1 cellular context compared by ENCODE assay signal in genomic region chr9:14652729-14653377, GRCh38.
TF ChIP-seq lines count a peak whose summit lies in the region.

No MANE protein-coding gene starts in this region.

TF ChIP-seq in K562, 482 proteins besides CTCF, POLR2A, EP300 and RAD21 (continued from another document):
- no peak for TF ChIP-seq TSHZ1 (CRISPR knock-in tag; IDR thresholded peaks at IDR 0.05)
- TF ChIP-seq, protein P1, sequence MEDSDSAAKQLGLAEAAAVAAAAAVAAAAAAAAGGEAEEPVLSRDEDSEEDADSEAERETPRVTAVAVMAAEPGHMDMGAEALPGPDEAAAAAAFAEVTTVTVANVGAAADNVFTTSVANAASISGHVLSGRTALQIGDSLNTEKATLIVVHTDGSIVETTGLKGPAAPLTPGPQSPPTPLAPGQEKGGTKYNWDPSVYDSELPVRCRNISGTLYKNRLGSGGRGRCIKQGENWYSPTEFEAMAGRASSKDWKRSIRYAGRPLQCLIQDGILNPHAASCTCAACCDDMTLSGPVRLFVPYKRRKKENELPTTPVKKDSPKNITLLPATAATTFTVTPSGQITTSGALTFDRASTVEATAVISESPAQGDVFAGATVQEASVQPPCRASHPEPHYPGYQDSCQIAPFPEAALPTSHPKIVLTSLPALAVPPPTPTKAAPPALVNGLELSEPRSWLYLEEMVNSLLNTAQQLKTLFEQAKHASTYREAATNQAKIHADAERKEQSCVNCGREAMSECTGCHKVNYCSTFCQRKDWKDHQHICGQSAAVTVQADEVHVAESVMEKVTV (CRISPR knock-in tag; IDR thresholded peaks at IDR 0.05): no peak
- TF ChIP-seq, protein P2, sequence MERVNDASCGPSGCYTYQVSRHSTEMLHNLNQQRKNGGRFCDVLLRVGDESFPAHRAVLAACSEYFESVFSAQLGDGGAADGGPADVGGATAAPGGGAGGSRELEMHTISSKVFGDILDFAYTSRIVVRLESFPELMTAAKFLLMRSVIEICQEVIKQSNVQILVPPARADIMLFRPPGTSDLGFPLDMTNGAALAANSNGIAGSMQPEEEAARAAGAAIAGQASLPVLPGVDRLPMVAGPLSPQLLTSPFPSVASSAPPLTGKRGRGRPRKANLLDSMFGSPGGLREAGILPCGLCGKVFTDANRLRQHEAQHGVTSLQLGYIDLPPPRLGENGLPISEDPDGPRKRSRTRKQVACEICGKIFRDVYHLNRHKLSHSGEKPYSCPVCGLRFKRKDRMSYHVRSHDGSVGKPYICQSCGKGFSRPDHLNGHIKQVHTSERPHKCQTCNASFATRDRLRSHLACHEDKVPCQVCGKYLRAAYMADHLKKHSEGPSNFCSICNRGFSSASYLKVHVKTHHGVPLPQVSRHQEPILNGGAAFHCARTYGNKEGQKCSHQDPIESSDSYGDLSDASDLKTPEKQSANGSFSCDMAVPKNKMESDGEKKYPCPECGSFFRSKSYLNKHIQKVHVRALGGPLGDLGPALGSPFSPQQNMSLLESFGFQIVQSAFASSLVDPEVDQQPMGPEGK (CRISPR knock-in tag; IDR thresholded peaks at IDR 0.05; ENCODE audit: borderline replicate concordance): no peak
- TF ChIP-seq EZH2 (IDR thresholded peaks at IDR 0.05; ENCODE audit: borderline replicate concordance, low read depth, low read length): no peak
- TF ChIP-seq SMC3 (conservative IDR thresholded peaks at IDR 0.05; ENCODE audit: insufficient read depth, low read depth, low read length): 0 out of 2 replicates have a peak, but pooled peaks have one; percentile 30
- TF ChIP-seq CC2D1A (IDR thresholded peaks at IDR 0.05): 0 out of 2 replicates have a peak, but pooled peaks have one; percentile 26
- TF ChIP-seq BRF2 (IDR thresholded peaks at IDR 0.05; ENCODE audit: borderline replicate concordance, insufficient read depth, insufficient read length): no peak
- TF ChIP-seq HDAC1 (IDR thresholded peaks at IDR 0.05): no peak
- no peak for TF ChIP-seq JUNB (CRISPR knock-in tag; conservative IDR thresholded peaks at IDR 0.05)
- no peak for TF ChIP-seq JUND (IDR thresholded peaks at IDR 0.05; ENCODE audit: borderline replicate concordance, low read depth, low read length)
- TF ChIP-seq JUND (tag; IDR thresholded peaks at IDR 0.05; ENCODE audit: borderline replicate concordance, low read depth, low read length): no peak
- no peak for TF ChIP-seq TARDBP (IDR thresholded peaks at IDR 0.05)
- TF ChIP-seq CHD2 (IDR thresholded peaks at IDR 0.05; ENCODE audit: low read depth, low read length): no peak
TF ChIP-seq in K562: peak in this region for 3.
